Comparison of ENCODE assay signal across 4 cellular contexts in genomic region chr3:62822905-62823304, GRCh38. TPM values are rescaled to one million over a fixed set of nuclear protein-coding genes. Genes with fewer than 3 reads are reported as not detected.
"Had no signal": no experiment of that assay in that cellular context is flagged by ENCODE, and none has a peak within 500 bp of the region (broad histone marks: within the 10 kb centered on the region; RNA-seq: fewer than 3 reads in every experiment).

No MANE protein-coding gene starts in this region.

- H2AFZ ChIP-seq: GM23338 had no signal

- H3K4me2 ChIP-seq: GM23338 had no signal

- H3K4me3 ChIP-seq: GM23338 had no signal

- DNase-seq: H9, HCEC 1CT, IMR-90 had no signal

RNA-seq across cellular contexts. Expression of gene CADPS, which starts 52.3 kb away (rescaled TPM):
- polyA plus RNA-seq: IMR-90 had no signal
